Comparison of ENCODE assay signal across 1 cellular context in genomic region chr14:23567186-23568020, GRCh38.
TF ChIP-seq lines count a peak whose summit lies in the region.

Gene AP1G2 (minus strand): TSS chr14:23567791. CDS start chr14:23567314, 477 bp downstream.

TF ChIP-seq in HepG2, 621 proteins besides CTCF, POLR2A, EP300 and RAD21 (continued from another document and continues in another):
- TF ChIP-seq, protein P1, sequence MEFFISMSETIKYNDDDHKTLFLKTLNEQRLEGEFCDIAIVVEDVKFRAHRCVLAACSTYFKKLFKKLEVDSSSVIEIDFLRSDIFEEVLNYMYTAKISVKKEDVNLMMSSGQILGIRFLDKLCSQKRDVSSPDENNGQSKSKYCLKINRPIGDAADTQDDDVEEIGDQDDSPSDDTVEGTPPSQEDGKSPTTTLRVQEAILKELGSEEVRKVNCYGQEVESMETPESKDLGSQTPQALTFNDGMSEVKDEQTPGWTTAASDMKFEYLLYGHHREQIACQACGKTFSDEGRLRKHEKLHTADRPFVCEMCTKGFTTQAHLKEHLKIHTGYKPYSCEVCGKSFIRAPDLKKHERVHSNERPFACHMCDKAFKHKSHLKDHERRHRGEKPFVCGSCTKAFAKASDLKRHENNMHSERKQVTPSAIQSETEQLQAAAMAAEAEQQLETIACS (CRISPR knock-in tag; IDR thresholded peaks at IDR 0.05) = no peak
- TF ChIP-seq GMEB2 (CRISPR knock-in tag; IDR thresholded peaks at IDR 0.05; ENCODE audit: low read depth) (peak; percentile 61; the same call in 1 of the 2 replicates), FOXK2 (IDR thresholded peaks at IDR 0.05) (no peak), ZHX1 (CRISPR knock-in tag; IDR thresholded peaks at IDR 0.05; ENCODE audit: low read depth) (peak; percentile 90), NFATC3 (CRISPR knock-in tag; IDR thresholded peaks at IDR 0.05) (peak; percentile 87; the same call in 1 of the 2 replicates), ELK4 (CRISPR knock-in tag; IDR thresholded peaks at IDR 0.05; ENCODE audit: borderline replicate concordance) (no peak), ZNF761 (CRISPR knock-in tag; conservative IDR thresholded peaks at IDR 0.05) (peak; percentile 93; the same call in 1 of the 2 replicates), MEF2D (CRISPR knock-in tag; IDR thresholded peaks at IDR 0.05) (peak; percentile 94), ZKSCAN8 (CRISPR knock-in tag; IDR thresholded peaks at IDR 0.05; ENCODE audit: borderline replicate concordance) (peak; percentile 14; the same call in 1 of the 2 replicates), ETV5 (CRISPR knock-in tag; IDR thresholded peaks at IDR 0.05; ENCODE audit: borderline replicate concordance) (peak; percentile 85), PTBP1 (IDR thresholded peaks at IDR 0.05; ENCODE audit: low read depth, low read length, poor library complexity, severe bottlenecking) (peak; percentile 89), ETV6 (CRISPR knock-in tag; conservative IDR thresholded peaks at IDR 0.05) (peak; percentile 87), ZNF878 (CRISPR knock-in tag; IDR thresholded peaks at IDR 0.05) (no peak), ZNF841 (CRISPR knock-in tag; IDR thresholded peaks at IDR 0.05; ENCODE audit: borderline replicate concordance) (no peak), ZNF432 (CRISPR knock-in tag; IDR thresholded peaks at IDR 0.05; ENCODE audit: borderline replicate concordance) (no peak), ZNF124 (CRISPR knock-in tag; IDR thresholded peaks at IDR 0.05) (0 out of 2 replicates have a peak, but pooled peaks have one; percentile 23), HNF1A (IDR thresholded peaks at IDR 0.05; ENCODE audit: low read depth) (no peak), HNF1A (CRISPR knock-in tag; IDR thresholded peaks at IDR 0.05; ENCODE audit: borderline replicate concordance) (peak; percentile 86), NONO (IDR thresholded peaks at IDR 0.05) (0 out of 2 replicates have a peak, but pooled peaks have one; percentile 33), NONO (CRISPR knock-in tag; conservative IDR thresholded peaks at IDR 0.05) (peak; percentile 97), AGO1 (IDR thresholded peaks at IDR 0.05; ENCODE audit: low read depth, low read length, poor library complexity, severe bottlenecking) (peak; percentile 92), ZNF713 (CRISPR knock-in tag; IDR thresholded peaks at IDR 0.05) (peak; percentile 99; the same call in 1 of the 2 replicates), MBNL3 (CRISPR knock-in tag; conservative IDR thresholded peaks at IDR 0.05) (no peak), TFAP4 (IDR thresholded peaks at IDR 0.05; ENCODE audit: borderline replicate concordance, low read depth) (peak; percentile 62), ZMYM4 (CRISPR knock-in tag; IDR thresholded peaks at IDR 0.05) (peak; percentile 84), FOXC1 (CRISPR knock-in tag; IDR thresholded peaks at IDR 0.05; ENCODE audit: borderline replicate concordance) (peak; percentile 50; the same call in 1 of the 2 replicates), KDM6A (CRISPR knock-in tag; IDR thresholded peaks at IDR 0.05; ENCODE audit: low read depth) (peak; percentile 29), MBD4 (IDR thresholded peaks at IDR 0.05; ENCODE audit: borderline replicate concordance, low read length) (no peak), ZNF775 (CRISPR knock-in tag; IDR thresholded peaks at IDR 0.05; ENCODE audit: borderline replicate concordance) (peak; percentile 81; the same call in 1 of the 2 replicates), ZNF441 (CRISPR knock-in tag; IDR thresholded peaks at IDR 0.05; ENCODE audit: borderline replicate concordance) (peak; percentile 99), ZNF75D (CRISPR knock-in tag; IDR thresholded peaks at IDR 0.05; ENCODE audit: borderline replicate concordance) (no peak), ZKSCAN1 (IDR thresholded peaks at IDR 0.05; ENCODE audit: low read length) (no peak), KDM4B (CRISPR knock-in tag; IDR thresholded peaks at IDR 0.05) (peak; percentile 92), SOX6 (IDR thresholded peaks at IDR 0.05) (no peak), SOX6 (CRISPR knock-in tag; IDR thresholded peaks at IDR 0.05) (peak; percentile 72; the same call in 1 of the 2 replicates), ASH2L (IDR thresholded peaks at IDR 0.05; ENCODE audit: insufficient read length, low read depth, low read length) (peak; percentile 96), ATF1 (CRISPR knock-in tag; IDR thresholded peaks at IDR 0.05) (no peak), U2AF1 (optimal IDR thresholded peaks at IDR 0.05; ENCODE audit: low read depth, low read length) (peak; percentile 94), ZNF331 (CRISPR knock-in tag; IDR thresholded peaks at IDR 0.05) (peak; percentile 95), XRCC5 (optimal IDR thresholded peaks at IDR 0.05; ENCODE audit: low read length) (peak; percentile 93), ZNF879 (CRISPR knock-in tag; IDR thresholded peaks at IDR 0.05) (peak; percentile 94), CEBPG (CRISPR knock-in tag; IDR thresholded peaks at IDR 0.05) (no peak; the same call in 1 of the 2 replicates)
- TF ChIP-seq, protein P2, sequence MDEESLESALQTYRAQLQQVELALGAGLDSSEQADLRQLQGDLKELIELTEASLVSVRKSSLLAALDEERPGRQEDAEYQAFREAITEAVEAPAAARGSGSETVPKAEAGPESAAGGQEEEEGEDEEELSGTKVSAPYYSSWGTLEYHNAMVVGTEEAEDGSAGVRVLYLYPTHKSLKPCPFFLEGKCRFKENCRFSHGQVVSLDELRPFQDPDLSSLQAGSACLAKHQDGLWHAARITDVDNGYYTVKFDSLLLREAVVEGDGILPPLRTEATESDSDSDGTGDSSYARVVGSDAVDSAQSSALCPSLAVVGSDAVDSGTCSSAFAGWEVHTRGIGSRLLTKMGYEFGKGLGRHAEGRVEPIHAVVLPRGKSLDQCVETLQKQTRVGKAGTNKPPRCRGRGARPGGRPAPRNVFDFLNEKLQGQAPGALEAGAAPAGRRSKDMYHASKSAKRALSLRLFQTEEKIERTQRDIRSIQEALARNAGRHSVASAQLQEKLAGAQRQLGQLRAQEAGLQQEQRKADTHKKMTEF (CRISPR knock-in tag; IDR thresholded peaks at IDR 0.05) = peak; percentile 96
- TF ChIP-seq, protein P3, sequence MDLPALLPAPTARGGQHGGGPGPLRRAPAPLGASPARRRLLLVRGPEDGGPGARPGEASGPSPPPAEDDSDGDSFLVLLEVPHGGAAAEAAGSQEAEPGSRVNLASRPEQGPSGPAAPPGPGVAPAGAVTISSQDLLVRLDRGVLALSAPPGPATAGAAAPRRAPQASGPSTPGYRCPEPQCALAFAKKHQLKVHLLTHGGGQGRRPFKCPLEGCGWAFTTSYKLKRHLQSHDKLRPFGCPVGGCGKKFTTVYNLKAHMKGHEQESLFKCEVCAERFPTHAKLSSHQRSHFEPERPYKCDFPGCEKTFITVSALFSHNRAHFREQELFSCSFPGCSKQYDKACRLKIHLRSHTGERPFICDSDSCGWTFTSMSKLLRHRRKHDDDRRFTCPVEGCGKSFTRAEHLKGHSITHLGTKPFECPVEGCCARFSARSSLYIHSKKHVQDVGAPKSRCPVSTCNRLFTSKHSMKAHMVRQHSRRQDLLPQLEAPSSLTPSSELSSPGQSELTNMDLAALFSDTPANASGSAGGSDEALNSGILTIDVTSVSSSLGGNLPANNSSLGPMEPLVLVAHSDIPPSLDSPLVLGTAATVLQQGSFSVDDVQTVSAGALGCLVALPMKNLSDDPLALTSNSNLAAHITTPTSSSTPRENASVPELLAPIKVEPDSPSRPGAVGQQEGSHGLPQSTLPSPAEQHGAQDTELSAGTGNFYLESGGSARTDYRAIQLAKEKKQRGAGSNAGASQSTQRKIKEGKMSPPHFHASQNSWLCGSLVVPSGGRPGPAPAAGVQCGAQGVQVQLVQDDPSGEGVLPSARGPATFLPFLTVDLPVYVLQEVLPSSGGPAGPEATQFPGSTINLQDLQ (CRISPR knock-in tag; IDR thresholded peaks at IDR 0.05) = peak; percentile 97; the same call in 1 of the 2 replicates
- TF ChIP-seq, protein P4, sequence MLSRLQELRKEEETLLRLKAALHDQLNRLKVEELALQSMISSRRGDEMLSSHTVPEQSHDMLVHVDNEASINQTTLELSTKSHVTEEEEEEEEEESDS (CRISPR knock-in tag; IDR thresholded peaks at IDR 0.05; ENCODE audit: borderline replicate concordance) = peak; percentile 55; the same call in 1 of the 2 replicates
- TF ChIP-seq, protein P5, sequence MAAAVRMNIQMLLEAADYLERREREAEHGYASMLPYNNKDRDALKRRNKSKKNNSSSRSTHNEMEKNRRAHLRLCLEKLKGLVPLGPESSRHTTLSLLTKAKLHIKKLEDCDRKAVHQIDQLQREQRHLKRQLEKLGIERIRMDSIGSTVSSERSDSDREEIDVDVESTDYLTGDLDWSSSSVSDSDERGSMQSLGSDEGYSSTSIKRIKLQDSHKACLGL (CRISPR knock-in tag; IDR thresholded peaks at IDR 0.05) = peak; percentile 59
